14 cellular contexts compared by ENCODE assay signal in the genomic region with DNA sequence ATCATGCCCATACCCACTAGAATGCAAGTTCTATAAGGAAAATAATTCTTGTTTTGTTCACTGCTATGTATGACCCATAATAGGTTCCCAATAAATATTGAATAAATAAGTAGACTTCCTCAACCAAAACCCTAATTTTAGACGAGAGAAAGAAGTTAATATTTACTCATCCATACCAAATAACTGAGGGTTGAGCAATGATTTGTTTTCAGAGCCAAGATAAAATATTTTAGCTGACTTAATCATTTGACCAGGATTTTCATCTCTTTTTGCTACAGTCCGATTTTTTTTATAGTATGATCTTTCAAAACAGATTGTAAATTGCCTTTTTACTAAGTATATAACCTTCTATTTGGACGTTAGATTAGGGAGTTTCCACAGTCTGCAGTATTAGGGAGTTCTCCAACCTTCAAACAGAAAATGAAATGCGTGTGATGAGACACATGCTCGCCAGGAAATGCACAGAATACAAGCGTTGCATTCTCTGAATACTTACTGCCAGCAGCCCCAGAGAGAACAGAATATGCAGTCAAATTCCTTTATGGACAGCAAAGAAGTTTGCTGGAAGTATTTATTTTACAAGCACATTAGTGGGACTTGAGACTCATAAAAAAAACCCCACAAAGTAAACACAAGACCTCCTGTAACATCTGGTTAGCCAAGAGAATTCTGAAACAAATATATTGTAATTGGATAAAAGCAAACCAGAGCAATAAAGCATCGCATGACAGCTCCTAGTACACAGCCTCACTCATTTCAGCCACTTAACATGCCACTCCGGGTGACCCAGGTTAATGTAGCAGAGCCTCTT.
DNase-seq lines count a peak whose midpoint lies in the region; ATAC-seq and TF ChIP-seq lines count a peak whose summit lies in the region.
"Had no signal": no experiment of that assay in that cellular context is flagged by ENCODE, and none has a peak within 500 bp of the region (broad histone marks: within the 10 kb centered on the region; RNA-seq: fewer than 3 reads in every experiment).

No MANE protein-coding gene starts in this region.

- H3K27me3 ChIP-seq in left lung = no peaks in the 10 kb centered on the region

- intact Hi-C loops in left lung (cut with DNase I) = no loop called here
- intact Hi-C loops in activated T-helper 1 cell treated with anti-CD3 and anti-CD28 coated beads, Interleukin-12 subunit alpha, Interleukin-12 subunit beta, Interleukin-2, Interleukin-4 antibody, amounts not matched to agents 30 ng/mL and 10 ng/mL and 1 ng/mL, durations not matched to agents 14 hours and 24 hours and 36 hours (cut with micrococcal nuclease) = no loop called here

- H3K36me3 ChIP-seq in left lung = no peaks in the 10 kb centered on the region

- no peak overlapping the region for H3K27ac ChIP-seq in left lung
- H3K27ac ChIP-seq: dorsolateral prefrontal cortex, skin epidermis had no signal

- H3K4me1 ChIP-seq in left lung = no peaks in the 10 kb centered on the region

- no peak overlapping the region for H3K27ac Mint-ChIP-seq in activated T-helper 1 cell treated with anti-CD3 and anti-CD28 coated beads, Interleukin-12 subunit alpha, Interleukin-12 subunit beta, Interleukin-2, Interleukin-4 antibody, amounts not matched to agents 30 ng/mL and 10 ng/mL and 1 ng/mL, durations not matched to agents 14 hours and 24 hours and 36 hours
- no peak overlapping the region for H3K27ac Mint-ChIP-seq in activated CD4-positive, alpha-beta memory T cell treated with anti-CD3 and anti-CD28 coated beads, Interleukin-2, amount 10 ng/mL, durations not matched to agents 7 days and 5 days

- no peak for TF ChIP-seq CTCF in left lung (IDR thresholded peaks at IDR 0.05)

- no peaks in the 10 kb centered on the region for H3K9me3 Mint-ChIP-seq in activated T-helper 1 cell treated with anti-CD3 and anti-CD28 coated beads, Interleukin-12 subunit alpha, Interleukin-12 subunit beta, Interleukin-2, Interleukin-4 antibody, amounts not matched to agents 30 ng/mL and 10 ng/mL and 1 ng/mL, durations not matched to agents 14 hours and 24 hours and 36 hours
- no peaks in the 10 kb centered on the region for H3K9me3 Mint-ChIP-seq in activated CD4-positive, alpha-beta memory T cell treated with anti-CD3 and anti-CD28 coated beads, Interleukin-2, amount 10 ng/mL, durations not matched to agents 7 days and 5 days

- H3K4me3 ChIP-seq in left lung = no peak overlapping the region
- H3K4me3 ChIP-seq: dorsolateral prefrontal cortex, skin epidermis had no signal

- CTCF ChIA-PET in activated CD4-positive, alpha-beta memory T cell treated with anti-CD3 and anti-CD28 coated beads, Interleukin-2, amount 10 ng/mL, durations not matched to agents 7 days and 5 days (lab: Charles Lee) = no interaction called here

- no peak overlapping the region for H3K4me3 Mint-ChIP-seq in activated T-helper 1 cell treated with anti-CD3 and anti-CD28 coated beads, Interleukin-12 subunit alpha, Interleukin-12 subunit beta, Interleukin-2, Interleukin-4 antibody, amounts not matched to agents 30 ng/mL and 10 ng/mL and 1 ng/mL, durations not matched to agents 14 hours and 24 hours and 36 hours
- H3K4me3 Mint-ChIP-seq in activated CD4-positive, alpha-beta memory T cell treated with anti-CD3 and anti-CD28 coated beads, Interleukin-2, amount 10 ng/mL, durations not matched to agents 7 days and 5 days = no peak overlapping the region

- POLR2A ChIA-PET in activated CD4-positive, alpha-beta memory T cell treated with anti-CD3 and anti-CD28 coated beads, Interleukin-2, amount 10 ng/mL, durations not matched to agents 7 days and 5 days (lab: Charles Lee) = no interaction called here

- DNase-seq in AG08396 (ENCODE audit: low spot score) (peak; percentile 18), astrocyte of the hippocampus (ENCODE audit: low read depth, low spot score) (peak; percentile 61), left lung (no peak), SIG-M5 (lab: John Stamatoyannopoulos, UW) (no peak)
- no peak for DNase-seq in activated CD4-positive, CD25-positive, alpha-beta regulatory T cell (lab: John Stamatoyannopoulos, UW)
- no peak for DNase-seq in activated T-helper 1 cell treated with anti-CD3 and anti-CD28 coated beads, Interleukin-12 subunit alpha, Interleukin-12 subunit beta, Interleukin-2, Interleukin-4 antibody, amounts not matched to agents 30 ng/mL and 10 ng/mL and 1 ng/mL, durations not matched to agents 14 hours and 24 hours and 36 hours (ENCODE audit: low spot score)
- DNase-seq in activated CD4-positive, alpha-beta memory T cell treated with anti-CD3 and anti-CD28 coated beads, Interleukin-2, amount 10 ng/mL, durations not matched to agents 7 days and 5 days = no peak
- DNase-seq: C1 segment of cervical spinal cord; dorsolateral prefrontal cortex; GOT3; stimulated activated naive CD4-positive, alpha-beta T cell treated with Interleukin-2 at 50 U/mL for 16 hours had no signal

- H3K36me3 Mint-ChIP-seq in activated T-helper 1 cell treated with anti-CD3 and anti-CD28 coated beads, Interleukin-12 subunit alpha, Interleukin-12 subunit beta, Interleukin-2, Interleukin-4 antibody, amounts not matched to agents 30 ng/mL and 10 ng/mL and 1 ng/mL, durations not matched to agents 14 hours and 24 hours and 36 hours (ENCODE audit: low read depth) = no peaks in the 10 kb centered on the region
- H3K36me3 Mint-ChIP-seq in activated CD4-positive, alpha-beta memory T cell treated with anti-CD3 and anti-CD28 coated beads, Interleukin-2, amount 10 ng/mL, durations not matched to agents 7 days and 5 days (ENCODE audit: low read depth) = no peaks in the 10 kb centered on the region

- no peaks in the 10 kb centered on the region for H3K4me1 Mint-ChIP-seq in activated T-helper 1 cell treated with anti-CD3 and anti-CD28 coated beads, Interleukin-12 subunit alpha, Interleukin-12 subunit beta, Interleukin-2, Interleukin-4 antibody, amounts not matched to agents 30 ng/mL and 10 ng/mL and 1 ng/mL, durations not matched to agents 14 hours and 24 hours and 36 hours (ENCODE audit: low read depth)
- peaks cover 11% of the 10 kb centered on the region for H3K4me1 Mint-ChIP-seq in activated CD4-positive, alpha-beta memory T cell treated with anti-CD3 and anti-CD28 coated beads, Interleukin-2, amount 10 ng/mL, durations not matched to agents 7 days and 5 days

- peaks cover under 1% of the 10 kb centered on the region for H3K27me3 Mint-ChIP-seq in activated T-helper 1 cell treated with anti-CD3 and anti-CD28 coated beads, Interleukin-12 subunit alpha, Interleukin-12 subunit beta, Interleukin-2, Interleukin-4 antibody, amounts not matched to agents 30 ng/mL and 10 ng/mL and 1 ng/mL, durations not matched to agents 14 hours and 24 hours and 36 hours (ENCODE audit: insufficient read depth)
- peaks cover 1% of the 10 kb centered on the region for H3K27me3 Mint-ChIP-seq in activated CD4-positive, alpha-beta memory T cell treated with anti-CD3 and anti-CD28 coated beads, Interleukin-2, amount 10 ng/mL, durations not matched to agents 7 days and 5 days

- ATAC-seq in HG03442 (IDR thresholded peaks at IDR 0.05; ENCODE audit: unreplicated experiment) (peak; percentile 44), left lung (peak; percentile 71)
- ATAC-seq: left lobe of liver had no signal

- peaks cover 0 to 2% of the 10 kb centered on the region in 2 donors for H3K9me3 ChIP-seq in left lung

Comparison
In these comparisons a context has a peak if more than half of its experiments do, and no peak if none do; other contexts are left out.
1. DNase-seq: peak in AG08396 (single experiment) and astrocyte of the hippocampus (single experiment); none in left lung (0 of 2), SIG-M5 (single experiment), activated CD4-positive, CD25-positive, alpha-beta regulatory T cell (0 of 4), activated T-helper 1 cell treated with anti-CD3 and anti-CD28 coated beads, Interleukin-12 subunit alpha, Interleukin-12 subunit beta, Interleukin-2, Interleukin-4 antibody, amounts not matched to agents 30 ng/mL and 10 ng/mL and 1 ng/mL, durations not matched to agents 14 hours and 24 hours and 36 hours (single experiment) and activated CD4-positive, alpha-beta memory T cell treated with anti-CD3 and anti-CD28 coated beads, Interleukin-2, amount 10 ng/mL, durations not matched to agents 7 days and 5 days (single experiment).